Comparison of ENCODE assay signal across 17 cellular contexts in the genomic region with DNA sequence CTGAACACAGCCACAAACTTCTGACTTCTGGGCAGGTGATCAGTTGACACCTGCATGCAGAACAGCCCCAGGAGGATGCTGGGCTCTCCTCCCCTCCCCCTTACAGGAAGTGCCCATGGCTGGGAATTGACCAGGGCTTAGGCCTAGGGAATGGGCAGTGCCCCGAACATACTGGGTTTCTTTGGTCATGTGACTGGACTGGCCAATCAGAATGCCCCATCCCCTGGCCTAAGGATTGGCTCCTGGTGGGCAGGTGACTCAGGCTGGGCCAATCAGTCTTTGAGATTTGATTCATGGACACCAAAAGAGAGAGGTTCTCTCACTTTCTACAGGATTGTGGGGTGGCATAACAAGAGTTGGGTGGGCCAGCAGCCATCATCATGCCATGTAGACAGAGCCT. TPM values are rescaled to one million over a fixed set of nuclear protein-coding genes. Genes with fewer than 3 reads are reported as not detected.
A peak's percentile ranks its signal among the peaks of the same experiment; 100 is the strongest.
DNase-seq lines count a peak whose midpoint lies in the region; ATAC-seq, FAIRE-seq and TF ChIP-seq lines count a peak whose summit lies in the region.
"Had no signal": no experiment of that assay in that cellular context is flagged by ENCODE, and none has a peak within 500 bp of the region (broad histone marks: within the 10 kb centered on the region; RNA-seq: fewer than 3 reads in every experiment).

No MANE protein-coding gene starts in this region.

- H3K4ac ChIP-seq in trophoblast cell (ENCODE audit: low read depth, low read length): no peak overlapping the region

- peak; percentile 52 for FAIRE-seq in bronchial epithelial cell (lab: Jason Lieb, UNC)

- no peaks in the 10 kb centered on the region for H3F3A ChIP-seq in MM.1S (ENCODE audit: insufficient read depth, low read length)

- CTCF ChIA-PET in A673 (lab: Charles Lee): no interaction called here
- CTCF ChIA-PET in Calu3 (lab: Charles Lee): no interaction called here

- no peaks in the 10 kb centered on the region for H3K9me2 ChIP-seq in MM.1S (replicated peaks; ENCODE audit: insufficient read depth, low read length)

- H2BK12ac ChIP-seq in trophoblast cell (ENCODE audit: low read length): no peak overlapping the region

- H3K4me3 Mint-ChIP-seq in Calu3 (ENCODE audit: low read depth, unreplicated experiment): no peak overlapping the region
- H3K4me3 Mint-ChIP-seq: IgD-negative memory B cell; stimulated activated naive CD8-positive, alpha-beta T cell treated with anti-CD3 and anti-CD28 coated beads, Interleukin-15, Interleukin-2, amounts not matched to agents 100 ng/mL and 50 ng/mL, for 24 hours had no signal

- no peak overlapping the region for H2AK5ac ChIP-seq in trophoblast cell (ENCODE audit: low read length)

- H3K27me3 Mint-ChIP-seq in Calu3 (ENCODE audit: unreplicated experiment): no peaks in the 10 kb centered on the region
- H3K27me3 Mint-ChIP-seq: IgD-negative memory B cell; stimulated activated naive CD8-positive, alpha-beta T cell treated with anti-CD3 and anti-CD28 coated beads, Interleukin-15, Interleukin-2, amounts not matched to agents 100 ng/mL and 50 ng/mL, for 24 hours had no signal

- no peaks in the 10 kb centered on the region for H3K4me1 Mint-ChIP-seq in Calu3 (ENCODE audit: low read depth, unreplicated experiment)
- H3K4me1 Mint-ChIP-seq: IgD-negative memory B cell had no signal

- no peaks in the 10 kb centered on the region for H3K79me1 ChIP-seq in trophoblast cell (ENCODE audit: low read length)

- H3K4me3 ChIP-seq in A673 (ENCODE audit: low read depth, low read length, poor library complexity, severe bottlenecking): no peak overlapping the region
- H3K4me3 ChIP-seq in bronchial epithelial cell (ENCODE audit: low read depth, low read length): no peak overlapping the region
- no peak overlapping the region for H3K4me3 ChIP-seq in MM.1S (ENCODE audit: low read length)
- no peak overlapping the region for H3K4me3 ChIP-seq in trophoblast cell (ENCODE audit: low read depth, low read length)
- H3K4me3 ChIP-seq: dorsolateral prefrontal cortex, heart left ventricle, skin epidermis had no signal

- peak; percentile 37 for DNase-seq in A673 (ENCODE audit: low spot score)
- DNase-seq in Calu3: peak; percentile 10
- peak; percentile 24 for DNase-seq in KBM-7
- DNase-seq in bronchial epithelial cell (ENCODE audit: low read depth): no peak
- no peak for DNase-seq in DMS114 treated with DMSO at 0.1 percent for 48 hours (lab: John Stamatoyannopoulos, UW; ENCODE audit: unreplicated experiment)
- DNase-seq in MM.1S: no peak
- no peak for DNase-seq in trophoblast cell
- DNase-seq: activated naive CD4-positive, alpha-beta T cell treated with anti-CD3 and anti-CD28 coated beads, Interleukin-2, amount 50 U/mL, for 16 hours; DND-41; dorsolateral prefrontal cortex; heart left ventricle; NCI-H446 treated with DMSO at 0.1 percent for 48 hours; T-helper 2 cell had no signal

- H3K27ac ChIP-seq in A673 (ENCODE audit: low read depth, low read length, poor library complexity, severe bottlenecking) (no peak overlapping the region), MM.1S (ENCODE audit: low read length) (no peak overlapping the region), trophoblast cell (ENCODE audit: low read depth, low read length) (no peak overlapping the region)
- H3K27ac ChIP-seq: dorsolateral prefrontal cortex, heart left ventricle, skin epidermis had no signal

- H3K9me3 Mint-ChIP-seq in Calu3 (ENCODE audit: low read depth, unreplicated experiment): peaks cover 7% of the 10 kb centered on the region

- no peak overlapping the region for H3K23ac ChIP-seq in trophoblast cell (ENCODE audit: low read length)

- intact Hi-C loops in A673 (cut with micrococcal nuclease; ENCODE audit: unreplicated experiment) (no loop called here), Calu3 (cut with micrococcal nuclease; ENCODE audit: unreplicated experiment) (no loop called here)

- H3K79me2 ChIP-seq in MM.1S (ENCODE audit: low read length) (0 out of 2 replicates have a peak, but pooled peaks cover 5% of the 10 kb centered on the region), trophoblast cell (ENCODE audit: control insufficient read depth, insufficient read depth, low read length, poor library complexity) (no peaks in the 10 kb centered on the region)

- H3K27ac Mint-ChIP-seq in Calu3 (ENCODE audit: unreplicated experiment): no peak overlapping the region
- H3K27ac Mint-ChIP-seq: stimulated activated naive CD8-positive, alpha-beta T cell treated with anti-CD3 and anti-CD28 coated beads, Interleukin-15, Interleukin-2, amounts not matched to agents 100 ng/mL and 50 ng/mL, for 24 hours had no signal

- H2BK5ac ChIP-seq in trophoblast cell (ENCODE audit: low read depth, low read length, poor library complexity): no peak overlapping the region

- H3K4me2 ChIP-seq in MM.1S (ENCODE audit: low read depth, low read length): no peak overlapping the region
- H3K4me2 ChIP-seq in trophoblast cell (ENCODE audit: low read length): no peak overlapping the region

- no peak overlapping the region for H3K14ac ChIP-seq in trophoblast cell (ENCODE audit: low read length)

- H4K20me1 ChIP-seq in MM.1S (ENCODE audit: insufficient read depth, low read length): no peaks in the 10 kb centered on the region

- H3K36me3 ChIP-seq in A673 (ENCODE audit: insufficient read depth, low read length, poor library complexity, severe bottlenecking): peaks cover 33% of the 10 kb centered on the region
- H3K36me3 ChIP-seq in bronchial epithelial cell (ENCODE audit: control insufficient read depth, insufficient read depth, low read length): no peaks in the 10 kb centered on the region
- 0 out of 2 replicates have a peak, but pooled peaks cover 4% of the 10 kb centered on the region for H3K36me3 ChIP-seq in MM.1S (replicated peaks; ENCODE audit: insufficient read depth, low read length)
- peaks cover 22% of the 10 kb centered on the region in 2 experiments for H3K36me3 ChIP-seq in trophoblast cell (ENCODE audit: control insufficient read depth in 1 of 2, insufficient read depth in 2 of 2, low read length in 2 of 2)

- H2AFZ ChIP-seq in MM.1S (ENCODE audit: low read length): no peak overlapping the region
- H2AFZ ChIP-seq in trophoblast cell (ENCODE audit: insufficient read depth, low read length, poor library complexity): no peak overlapping the region

- peaks cover 3% of the 10 kb centered on the region for H3K36me3 Mint-ChIP-seq in Calu3 (ENCODE audit: insufficient read depth, unreplicated experiment)

- in situ Hi-C loops in KBM-7 (cut with MboI; ENCODE audit: low pct_unique_long_range_greater_than_20kb, low sequenced_read_pairs): no loop called here

- no peak overlapping the region for H3K18ac ChIP-seq in trophoblast cell (ENCODE audit: low read length)

- BruUV-seq in A673 (replicated peaks; lab: Mats Ljungman, UMichigan) (no TSS peak), Calu3 (replicated peaks; lab: Mats Ljungman, UMichigan) (no TSS peak)

- no peak overlapping the region for H3K9ac ChIP-seq in MM.1S (ENCODE audit: low read length)
- H3K9ac ChIP-seq in trophoblast cell (ENCODE audit: low read length): no peak overlapping the region

- no CpG with 5 or more reads among the region's 1 CpG for WGBS in trophoblast cell (ENCODE audit: extremely low coverage, insufficient coverage, insufficient read length)

- peaks cover 13% of the 10 kb centered on the region for H3K9me3 ChIP-seq in A673 (ENCODE audit: low read depth, low read length, poor library complexity, severe bottlenecking)
- H3K9me3 ChIP-seq in MM.1S (replicated peaks; ENCODE audit: insufficient read depth, low read length): no peaks in the 10 kb centered on the region
- H3K9me3 ChIP-seq in trophoblast cell (ENCODE audit: insufficient read depth, low read depth, low read length): peaks cover 12% of the 10 kb centered on the region

- no peak overlapping the region for H4K91ac ChIP-seq in trophoblast cell (ENCODE audit: low read depth, low read length)

- H4K8ac ChIP-seq in trophoblast cell (ENCODE audit: low read depth, low read length): no peak overlapping the region

- ATAC-seq in GM21717 (IDR thresholded peaks at IDR 0.05; ENCODE audit: unreplicated experiment): no peak
- ATAC-seq: heart left ventricle had no signal

- H2BK120ac ChIP-seq in trophoblast cell (ENCODE audit: insufficient read depth, low read length, poor library complexity): no peak overlapping the region

- TF ChIP-seq CTCF in A673 (conservative IDR thresholded peaks at IDR 0.05; ENCODE audit: low read depth, low read length): no peak
- TF ChIP-seq CTCF in Calu3 (IDR thresholded peaks at IDR 0.05; ENCODE audit: unreplicated experiment): no peak
- no peak for TF ChIP-seq CTCF in bronchial epithelial cell (IDR thresholded peaks at IDR 0.05; ENCODE audit: insufficient read depth, low read length, severe bottlenecking)
- no peak for TF ChIP-seq CTCF in MM.1S (IDR thresholded peaks at IDR 0.05; ENCODE audit: low read length)

- no peak overlapping the region for H4K12ac ChIP-seq in trophoblast cell (ENCODE audit: low read depth, low read length)

- POLR2A ChIA-PET in A673 (lab: Charles Lee; ENCODE audit: low non-redundant PET): no interaction called here

- H3K27me3 ChIP-seq in A673 (replicated peaks; ENCODE audit: insufficient read depth, low read depth, low read length, poor library complexity) (no peaks in the 10 kb centered on the region), bronchial epithelial cell (ENCODE audit: control insufficient read depth, insufficient read depth, low read length) (no peaks in the 10 kb centered on the region), MM.1S (replicated peaks; ENCODE audit: insufficient read depth, low read length) (no peaks in the 10 kb centered on the region), trophoblast cell (ENCODE audit: insufficient read depth, low read length) (no peaks in the 10 kb centered on the region)
- H3K27me3 ChIP-seq: dorsolateral prefrontal cortex, heart left ventricle had no signal

- no peaks in the 10 kb centered on the region for H3K4me1 ChIP-seq in A673 (ENCODE audit: insufficient read depth, low read length, poor library complexity, severe bottlenecking)
- H3K4me1 ChIP-seq in MM.1S (ENCODE audit: low read length): no peaks in the 10 kb centered on the region
- H3K4me1 ChIP-seq in trophoblast cell (ENCODE audit: control insufficient read depth in 1 of 2, insufficient read depth in 2 of 2, low read length in 2 of 2): no peaks in the 10 kb centered on the region
- H3K4me1 ChIP-seq: heart left ventricle had no signal

RNA-seq across cellular contexts. Expression of gene MCM5, which starts 37.1 kb away (rescaled TPM):
- total RNA-seq in A673 (2021) (245 and 261 TPM in 2 replicates), Calu3 (2022) (88.4 and 93.0 TPM in 2 replicates), bronchial epithelial cell (6.6 and 6.7 TPM in 2 replicates)
- polyA plus RNA-seq in trophoblast cell (2013): 35.5 and 35.9 TPM in 2 replicates

RNA-seq across cellular contexts. Expression of gene HMOX1, which starts 56.1 kb away (rescaled TPM):
- 2.5 and 2.8 TPM in 2 replicates for total RNA-seq in A673 (2021)
- 0.73 and 0.85 TPM in 2 replicates for total RNA-seq in Calu3 (2022)
- total RNA-seq in bronchial epithelial cell: 3.9 and 5.2 TPM in 2 replicates
- polyA plus RNA-seq in trophoblast cell (2013): 298 and 341 TPM in 2 replicates

Comparison
In these comparisons a context has a peak if more than half of its experiments do, and no peak if none do; other contexts are left out.
1. DNase-seq: peak in A673 (single experiment), Calu3 (single experiment) and KBM-7 (single experiment); none in bronchial epithelial cell (single experiment), DMS114 treated with DMSO at 0.1 percent for 48 hours (single experiment), MM.1S (single experiment) and trophoblast cell (0 of 2).
2. RNA of gene MCM5, which starts 37.1 kb away (total RNA-seq): 245 to 261 TPM in A673 and 88.4 to 93.0 TPM in Calu3; 6.6 to 6.7 TPM in bronchial epithelial cell; every median in the first group is over 10 times any median in the second.